Comparison of ENCODE assay signal across 15 cellular contexts in genomic region chr2:118830121-118830520, GRCh38. TPM values are rescaled to one million over a fixed set of nuclear protein-coding genes. Genes with fewer than 3 reads are reported as not detected.
DNase-seq lines count a peak whose midpoint lies in the region; ATAC-seq, FAIRE-seq and TF ChIP-seq lines count a peak whose summit lies in the region.
"Had no signal": no experiment of that assay in that cellular context is flagged by ENCODE, and none has a peak within 500 bp of the region (broad histone marks: within the 10 kb centered on the region; RNA-seq: fewer than 3 reads in every experiment).

No MANE protein-coding gene starts in this region.

- H3K27ac ChIP-seq in astrocyte (ENCODE audit: low read depth, low read length) (no peak overlapping the region), gastrocnemius medialis (peak overlapping the region; percentile 55 to 80 (median 72))

- H3K36me3 Mint-ChIP-seq in astrocyte (ENCODE audit: low read depth, unreplicated experiment) = no peaks in the 10 kb centered on the region
- H3K36me3 Mint-ChIP-seq: CD8-positive, alpha-beta T cell had no signal

- no peaks in the 10 kb centered on the region for H3K4me1 Mint-ChIP-seq in astrocyte (ENCODE audit: low read depth, unreplicated experiment)

- intact Hi-C loops in gastrocnemius medialis (cut with DNase I; ENCODE audit: low total_unique reads) = no loop called here

- H3K27me3 ChIP-seq in astrocyte (ENCODE audit: insufficient read depth, low read length) (peaks cover 41% of the 10 kb centered on the region), gastrocnemius medialis (no peaks in the 10 kb centered on the region)
- H3K27me3 ChIP-seq: SJSA1 had no signal

- TF ChIP-seq CTCF in astrocyte (IDR thresholded peaks at IDR 0.05; ENCODE audit: insufficient read depth, low read depth, low read length) (no peak), gastrocnemius medialis (IDR thresholded peaks at IDR 0.05 in 4 of 5, conservative IDR thresholded peaks at IDR 0.05 in 1 of 5) (no peak)

- H3K4me2 ChIP-seq in astrocyte (ENCODE audit: low read length) = no peak overlapping the region

- H3K4me1 ChIP-seq in astrocyte (ENCODE audit: insufficient read depth, low read length) = no peaks in the 10 kb centered on the region
- H3K4me1 ChIP-seq in gastrocnemius medialis = peaks cover 39 to 42% of the 10 kb centered on the region in 2 donors

- H3K4me3 Mint-ChIP-seq in astrocyte (ENCODE audit: unreplicated experiment) = no peak overlapping the region
- H3K4me3 Mint-ChIP-seq: CD8-positive, alpha-beta T cell had no signal

- H2AFZ ChIP-seq in astrocyte (ENCODE audit: low read depth, low read length) = no peak overlapping the region

- no peak for FAIRE-seq in astrocyte (lab: Jason Lieb, UNC)
- FAIRE-seq: H1 had no signal

- peaks cover 2% of the 10 kb centered on the region for H3K9me3 Mint-ChIP-seq in astrocyte (ENCODE audit: unreplicated experiment)
- H3K9me3 Mint-ChIP-seq: CD8-positive, alpha-beta T cell had no signal

- H3K4me3 ChIP-seq in astrocyte (ENCODE audit: insufficient read depth, low read depth, low read length) = no peak overlapping the region
- H3K4me3 ChIP-seq in gastrocnemius medialis = peak overlapping the region in 3 of 4 donors; percentile 8 to 30 (median 26)
- H3K4me3 ChIP-seq: SJSA1 had no signal

- H4K20me1 ChIP-seq in astrocyte (ENCODE audit: insufficient read depth, low read length) = no peaks in the 10 kb centered on the region

- DNase-seq in AG08395 (ENCODE audit: low spot score) = peak; percentile 75
- peak; percentile 53 for DNase-seq in HS-27A (ENCODE audit: low read depth)
- peak; percentile 49 for DNase-seq in astrocyte (ENCODE audit: low read depth)
- DNase-seq in gastrocnemius medialis = no peak
- DNase-seq in stimulated activated CD4-positive, alpha-beta T cell treated with anti-CD3 and anti-CD28 coated beads, Interleukin-2, amount 100 ng/mL, for 48 hours = no peak
- DNase-seq in NCI-H146 treated with DMSO at 0.1 percent for 48 hours (lab: John Stamatoyannopoulos, UW; ENCODE audit: unreplicated experiment) = no peak
- DNase-seq: CD8-positive, alpha-beta T cell; NCI-H1930; NCI-H2171 had no signal

- H3K9ac ChIP-seq in astrocyte (ENCODE audit: low read length) = no peak overlapping the region

- H3K9me3 ChIP-seq in astrocyte (ENCODE audit: insufficient read depth, low read depth, low read length) (no peaks in the 10 kb centered on the region), gastrocnemius medialis (no peaks in the 10 kb centered on the region)
- H3K9me3 ChIP-seq: SJSA1 had no signal

- ATAC-seq in gastrocnemius medialis = peak in 1 of 2 donors; percentile 21
- no peak for ATAC-seq in HG03469 (IDR thresholded peaks at IDR 0.05; ENCODE audit: unreplicated experiment)
- ATAC-seq in HG03457 (IDR thresholded peaks at IDR 0.05; ENCODE audit: unreplicated experiment) = no peak
- ATAC-seq: CD8-positive, alpha-beta T cell had no signal

- no peak overlapping the region for H3K27ac Mint-ChIP-seq in astrocyte (ENCODE audit: unreplicated experiment)
- H3K27ac Mint-ChIP-seq: CD8-positive, alpha-beta T cell had no signal

- H3K79me2 ChIP-seq in astrocyte (ENCODE audit: insufficient read depth, low read length) = no peaks in the 10 kb centered on the region

- H3K36me3 ChIP-seq in astrocyte (ENCODE audit: insufficient read depth, low read length) = no peaks in the 10 kb centered on the region
- H3K36me3 ChIP-seq in gastrocnemius medialis = no peaks in the 10 kb centered on the region
- H3K36me3 ChIP-seq: SJSA1 had no signal

- peaks cover 82% of the 10 kb centered on the region for H3K27me3 Mint-ChIP-seq in astrocyte (ENCODE audit: low read depth, unreplicated experiment)

- no peak for TF ChIP-seq POLR2A in gastrocnemius medialis (IDR thresholded peaks at IDR 0.05)

- in situ Hi-C loops in gastrocnemius medialis (cut with MboI; ENCODE audit: low sequenced_read_pairs in 4 of 4) = no loop called here

RNA-seq across cellular contexts. Expression of gene EN1, which starts 17.3 kb away (rescaled TPM):
- 0.09 TPM in 1 of 2 replicates, not detected in the other for total RNA-seq in astrocyte
- total RNA-seq in gastrocnemius medialis = 10 to 100 TPM in 1 of 4 donors, 1 to 10 TPM in 3; 3.9 to 11.0 (median 6.7) TPM
- total RNA-seq: A673; CD8-positive, alpha-beta T cell; H1; NCI-H460 had no signal

Comparison
In these comparisons a context has a peak if more than half of its experiments do, and no peak if none do; other contexts are left out.
1. DNase-seq: peak in AG08395 (single experiment), HS-27A (single experiment) and astrocyte (single experiment); none in gastrocnemius medialis (0 of 2), stimulated activated CD4-positive, alpha-beta T cell treated with anti-CD3 and anti-CD28 coated beads, Interleukin-2, amount 100 ng/mL, for 48 hours (0 of 2) and NCI-H146 treated with DMSO at 0.1 percent for 48 hours (single experiment).